Comparison of ENCODE assay signal across 8 cellular contexts in genomic region chr5:137752873-137753226, GRCh38. TPM values are rescaled to one million over a fixed set of nuclear protein-coding genes. Genes with fewer than 3 reads are reported as not detected.
DNase-seq lines count a peak whose midpoint lies in the region; ATAC-seq, FAIRE-seq and TF ChIP-seq lines count a peak whose summit lies in the region.

No MANE protein-coding gene starts in this region.

- dilution Hi-C loops in endothelial cell of umbilical vein (cut with MboI; ENCODE audit: extremely low pct_ligation_motif_present, low sequenced_read_pairs): loop anchor here (25.0 kb wide), 1 partner anchor 91 kb away; no protein-coding TSS in a partner anchor

- peaks cover 26% of the 10 kb centered on the region for H3K36me3 ChIP-seq in BE2C
- H3K36me3 ChIP-seq in endothelial cell of umbilical vein (ENCODE audit: control insufficient read depth in 2 of 2, extremely low read depth in 1 of 2, insufficient read depth in 2 of 2, low read length in 2 of 2): peaks cover 0 to 4% of the 10 kb centered on the region in 2 experiments

- FAIRE-seq in endothelial cell of umbilical vein (lab: Jason Lieb, UNC): no peak
- FAIRE-seq in frontal cortex (lab: Jason Lieb, UNC): no peak

- DNase-seq in BE2C (no peak), HFF-Myc (ENCODE audit: extremely low read depth, low read depth) (no peak), endothelial cell of umbilical vein (ENCODE audit: low read depth, low spot score) (peak; percentile 38), frontal cortex (ENCODE audit: low spot score in 2 of 2) (no peak), omental fat pad (ENCODE audit: low spot score) (no peak), midbrain (lab: John Stamatoyannopoulos, UW) (no peak)
- no peak for DNase-seq in T-helper 2 cell treated with Interferon-gamma antibody and Interleukin-4, amounts not matched to agents 5 μg/mL and 100 μg/mL, for 36 hours (ENCODE audit: low spot score)
- no peak for DNase-seq in natural killer cell treated with Interleukin-12 subunit alpha and Interleukin-12 subunit beta and Interleukin-15 and Interleukin-18, amount 100 ng/mL, for 72 hours (ENCODE audit: low spot score)

- peak overlapping the region; percentile 93 for H3K9ac ChIP-seq in endothelial cell of umbilical vein (replicated peaks; ENCODE audit: extremely low read depth, insufficient read depth, low read length)

- intact Hi-C loops in endothelial cell of umbilical vein (cut with micrococcal nuclease): loop anchor here (1.0 to 5.0 kb wide), 5 partner anchors 16 to 380 kb away; partner anchors contain the start of gene KLHL3

- peak overlapping the region; percentile 95 for H3K4me3 Mint-ChIP-seq in T-helper 2 cell treated with Interferon-gamma antibody and Interleukin-4, amounts not matched to agents 5 μg/mL and 100 μg/mL, for 36 hours
- peak overlapping the region; percentile 89 for H3K4me3 Mint-ChIP-seq in natural killer cell treated with Interleukin-12 subunit alpha and Interleukin-12 subunit beta and Interleukin-15 and Interleukin-18, amount 100 ng/mL, for 72 hours

- BruUV-seq in endothelial cell of umbilical vein (replicated peaks; lab: Mats Ljungman, UMichigan): no TSS peak

- CTCF ChIA-PET in endothelial cell of umbilical vein (lab: Charles Lee): interaction anchor here (0.6 to 2.1 kb wide), 9 partner anchors 10 to 381 kb away, joined by 3 to 17 read pairs (median 5); partner anchors contain the start of genes FAM13B and KLHL3

- H3K27me3 ChIP-seq in BE2C (no peaks in the 10 kb centered on the region), endothelial cell of umbilical vein (ENCODE audit: control insufficient read depth in 2 of 2, insufficient read depth in 2 of 2, low read length in 2 of 2) (no peaks in the 10 kb centered on the region)

- TF ChIP-seq CTCF in BE2C (IDR thresholded peaks at IDR 0.05; ENCODE audit: low read depth, low read length): no peak
- TF ChIP-seq CTCF in HFF-Myc (IDR thresholded peaks at IDR 0.05; ENCODE audit: low read depth, low read length, missing control alignments): no peak
- TF ChIP-seq CTCF in endothelial cell of umbilical vein (IDR thresholded peaks at IDR 0.05; ENCODE audit: extremely low read depth in 1 of 2, insufficient read depth in 1 of 2, low read depth in 1 of 2, low read length in 2 of 2): no peak
- no peak for TF ChIP-seq CTCF in omental fat pad (IDR thresholded peaks at IDR 0.05)

- peaks cover 28% of the 10 kb centered on the region for H4K20me1 ChIP-seq in endothelial cell of umbilical vein (replicated peaks; ENCODE audit: control insufficient read depth, extremely low read depth, insufficient read depth, low read length)

- no peak for ATAC-seq in natural killer cell treated with Interleukin-12 subunit alpha and Interleukin-12 subunit beta and Interleukin-15 and Interleukin-18, amount 100 ng/mL, for 72 hours
- no peak for ATAC-seq in omental fat pad (ENCODE audit: low FRiP score)

- peak overlapping the region; percentile 100 for H3K27ac Mint-ChIP-seq in T-helper 2 cell treated with Interferon-gamma antibody and Interleukin-4, amounts not matched to agents 5 μg/mL and 100 μg/mL, for 36 hours
- peak overlapping the region; percentile 100 for H3K27ac Mint-ChIP-seq in natural killer cell treated with Interleukin-12 subunit alpha and Interleukin-12 subunit beta and Interleukin-15 and Interleukin-18, amount 100 ng/mL, for 72 hours

- H3K4me3 ChIP-seq in BE2C (ENCODE audit: low read depth, low read length) (peak overlapping the region; percentile 94), HFF-Myc (replicated peaks; ENCODE audit: low read depth, low read length) (peak overlapping the region; percentile 97), endothelial cell of umbilical vein (replicated peaks in 1 of 3; ENCODE audit: insufficient read depth in 1 of 3, low read depth in 1 of 3, low read length in 3 of 3) (peak overlapping the region; percentile 88 to 99 (median 94))

- no peak overlapping the region for H2AFZ ChIP-seq in endothelial cell of umbilical vein (ENCODE audit: low read depth, low read length)

- H3K27ac ChIP-seq in endothelial cell of umbilical vein (ENCODE audit: insufficient read depth, low read depth, low read length): peak overlapping the region; percentile 92

- H3K4me1 ChIP-seq in BE2C (peaks cover 8% of the 10 kb centered on the region), endothelial cell of umbilical vein (ENCODE audit: control insufficient read depth, extremely low read depth, insufficient read depth, low read length) (peaks cover 18% of the 10 kb centered on the region)

- H3K9me3 ChIP-seq in BE2C (no peaks in the 10 kb centered on the region), endothelial cell of umbilical vein (replicated peaks; ENCODE audit: control insufficient read depth, insufficient read depth, low read length) (no peaks in the 10 kb centered on the region)

- no peak for TF ChIP-seq POLR2A in endothelial cell of umbilical vein (IDR thresholded peaks at IDR 0.05; ENCODE audit: low read depth, low read length)

- H3K79me2 ChIP-seq in endothelial cell of umbilical vein (ENCODE audit: control insufficient read depth, insufficient read depth, low read length): peaks cover 40% of the 10 kb centered on the region

- peaks cover 21% of the 10 kb centered on the region for H3K4me1 Mint-ChIP-seq in T-helper 2 cell treated with Interferon-gamma antibody and Interleukin-4, amounts not matched to agents 5 μg/mL and 100 μg/mL, for 36 hours (ENCODE audit: low read depth)
- peaks cover 20% of the 10 kb centered on the region in 2 donors for H3K4me1 Mint-ChIP-seq in natural killer cell treated with Interleukin-12 subunit alpha and Interleukin-12 subunit beta and Interleukin-15 and Interleukin-18, amount 100 ng/mL, for 72 hours (ENCODE audit: low read depth in 2 of 2)

- peak overlapping the region; percentile 100 for H3K4me2 ChIP-seq in endothelial cell of umbilical vein (ENCODE audit: insufficient read depth, low read length)

- no peaks in the 10 kb centered on the region for H3K9me3 Mint-ChIP-seq in T-helper 2 cell treated with Interferon-gamma antibody and Interleukin-4, amounts not matched to agents 5 μg/mL and 100 μg/mL, for 36 hours
- no peaks in the 10 kb centered on the region for H3K9me3 Mint-ChIP-seq in natural killer cell treated with Interleukin-12 subunit alpha and Interleukin-12 subunit beta and Interleukin-15 and Interleukin-18, amount 100 ng/mL, for 72 hours

- POLR2A ChIA-PET in endothelial cell of umbilical vein (lab: Charles Lee): interaction anchor here (1.1 to 1.3 kb wide), 2 partner anchors 123 to 137 kb away, joined by 4 to 5 read pairs; partner anchors contain the start of gene PKD2L2

- peaks cover 34% of the 10 kb centered on the region for H3K36me3 Mint-ChIP-seq in T-helper 2 cell treated with Interferon-gamma antibody and Interleukin-4, amounts not matched to agents 5 μg/mL and 100 μg/mL, for 36 hours (ENCODE audit: low read depth)
- H3K36me3 Mint-ChIP-seq in natural killer cell treated with Interleukin-12 subunit alpha and Interleukin-12 subunit beta and Interleukin-15 and Interleukin-18, amount 100 ng/mL, for 72 hours: peaks cover 22% of the 10 kb centered on the region

- H3K9me1 ChIP-seq in endothelial cell of umbilical vein (replicated peaks; ENCODE audit: control insufficient read depth, extremely low read depth, insufficient read depth, low read length): no peaks in the 10 kb centered on the region

- H3K27me3 Mint-ChIP-seq in T-helper 2 cell treated with Interferon-gamma antibody and Interleukin-4, amounts not matched to agents 5 μg/mL and 100 μg/mL, for 36 hours (ENCODE audit: low read depth): no peaks in the 10 kb centered on the region
- H3K27me3 Mint-ChIP-seq in natural killer cell treated with Interleukin-12 subunit alpha and Interleukin-12 subunit beta and Interleukin-15 and Interleukin-18, amount 100 ng/mL, for 72 hours: no peaks in the 10 kb centered on the region

TF ChIP-seq in endothelial cell of umbilical vein, 7 proteins besides CTCF, POLR2A, EP300 and RAD21 (continues in another document):
- no peak for TF ChIP-seq FOS (IDR thresholded peaks at IDR 0.05; ENCODE audit: borderline replicate concordance, insufficient read depth, low read length)
- TF ChIP-seq MYC (IDR thresholded peaks at IDR 0.05; ENCODE audit: low read depth, low read length): no peak
- TF ChIP-seq MAX (IDR thresholded peaks at IDR 0.05; ENCODE audit: insufficient read depth, insufficient read length): no peak
- TF ChIP-seq JUN (IDR thresholded peaks at IDR 0.05; ENCODE audit: borderline replicate concordance, insufficient read depth, insufficient read length, low read depth): no peak

RNA-seq across cellular contexts. Expression of gene HNRNPA0, which starts 1.3 kb away (rescaled TPM):
- 55.4 TPM for polyA plus RNA-seq in BE2C (2012; ENCODE audit: insufficient read depth, insufficient read length, low read depth)
- 37.5 and 37.9 TPM in 2 replicates for total RNA-seq in endothelial cell of umbilical vein
- polyA plus RNA-seq in endothelial cell of umbilical vein: 13.4 and 16.0 TPM in 2 replicates
- 11.6 and 14.9 TPM in 2 replicates for polyA plus RNA-seq in endothelial cell of umbilical vein (2011; cell fraction: cytosol; rRNA removed)
- 5.1 and 7.2 TPM in 2 replicates for polyA plus RNA-seq in endothelial cell of umbilical vein (2011; cell fraction: nucleus; rRNA removed)
- polyA plus RNA-seq in endothelial cell of umbilical vein (2012): 21.9 and 24.3 TPM in 2 replicates
- 8.9 and 10.5 TPM in 2 replicates for polyA minus RNA-seq in endothelial cell of umbilical vein
- 20.9 TPM for polyA minus RNA-seq in endothelial cell of umbilical vein (2011; cell fraction: cytosol; rRNA and poly(A)+ RNA removed)
- polyA minus RNA-seq in endothelial cell of umbilical vein (2011; cell fraction: nucleus; rRNA and poly(A)+ RNA removed): 7.3 and 7.9 TPM in 2 replicates
- 10 to 100 TPM; 28.7 to 31.2 TPM for total RNA-seq in natural killer cell treated with Interleukin-12 subunit alpha and Interleukin-12 subunit beta and Interleukin-15 and Interleukin-18, amount 100 ng/mL, for 72 hours
- total RNA-seq in frontal cortex: 57.9 TPM
- 10 to 100 TPM in 3 of 4 donors, 1 to 10 TPM in 1; 9.7 to 16.9 (median 12.8) TPM for total RNA-seq in omental fat pad

RNA-seq across cellular contexts. Expression of gene KLHL3, which starts 17.0 kb away (rescaled TPM):
- 2.5 TPM for polyA plus RNA-seq in BE2C (2012; ENCODE audit: insufficient read depth, insufficient read length, low read depth)
- total RNA-seq in endothelial cell of umbilical vein (13.6 and 13.9 TPM in 2 replicates), frontal cortex (13.0 TPM), omental fat pad (1 to 10 TPM; 1.8 to 9.8 (median 4.0) TPM)
- polyA plus RNA-seq in endothelial cell of umbilical vein: 7.5 and 8.8 TPM in 2 replicates
- polyA plus RNA-seq in endothelial cell of umbilical vein (2011; cell fraction: cytosol; rRNA removed): 3.3 and 4.3 TPM in 2 replicates
- 46.1 and 48.4 TPM in 2 replicates for polyA plus RNA-seq in endothelial cell of umbilical vein (2011; cell fraction: nucleus; rRNA removed)
- 4.6 and 5.6 TPM in 2 replicates for polyA plus RNA-seq in endothelial cell of umbilical vein (2012)
- 49.6 and 51.0 TPM in 2 replicates for polyA minus RNA-seq in endothelial cell of umbilical vein
- 4.9 TPM for polyA minus RNA-seq in endothelial cell of umbilical vein (2011; cell fraction: cytosol; rRNA and poly(A)+ RNA removed)
- polyA minus RNA-seq in endothelial cell of umbilical vein (2011; cell fraction: nucleus; rRNA and poly(A)+ RNA removed): 38.5 and 44.5 TPM in 2 replicates
- 1 to 10 TPM; 1.4 to 3.0 TPM for total RNA-seq in natural killer cell treated with Interleukin-12 subunit alpha and Interleukin-12 subunit beta and Interleukin-15 and Interleukin-18, amount 100 ng/mL, for 72 hours
